In the genomic region with DNA sequence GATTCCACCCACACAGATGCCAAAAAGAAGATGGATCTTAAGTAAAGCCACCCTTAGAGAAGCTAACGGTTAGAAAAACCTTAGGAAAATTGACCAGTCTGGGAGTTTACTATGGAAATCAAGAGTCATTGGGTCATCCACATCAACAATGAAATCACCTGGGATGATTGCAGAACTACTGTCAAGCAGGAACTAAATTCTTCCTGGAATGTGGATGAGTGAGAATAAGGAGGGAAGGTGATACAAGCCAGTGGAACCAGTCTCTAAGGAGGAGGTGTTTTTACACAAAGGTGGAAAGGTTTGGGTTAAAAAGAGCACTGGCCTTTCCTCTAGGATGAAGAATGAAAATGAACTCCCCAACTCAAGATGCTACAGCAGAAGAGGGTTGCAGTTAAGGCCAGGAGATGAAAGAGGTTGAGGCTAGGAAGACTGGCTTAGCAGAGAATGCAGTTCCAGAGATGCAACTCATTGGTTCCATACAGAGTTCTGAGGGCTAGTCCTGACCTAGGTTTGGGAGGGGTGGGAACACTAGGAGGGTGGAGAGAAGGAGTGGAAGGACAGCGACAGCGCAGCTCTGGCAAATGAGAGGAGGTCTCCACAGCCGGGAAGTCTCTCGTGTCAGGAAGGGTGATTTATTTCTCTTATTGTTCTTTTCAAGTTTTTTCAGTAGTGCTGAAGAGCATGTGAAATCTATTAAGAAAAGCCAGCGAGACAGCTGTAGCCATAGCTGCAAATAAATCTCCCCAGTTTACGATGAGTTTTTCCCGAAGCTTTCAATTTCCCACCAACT, we compare ENCODE assay signal across 1 cellular context.
TF ChIP-seq lines count a peak whose summit lies in the region.

No MANE protein-coding gene starts in this region.

TF ChIP-seq in IMR-90, 13 proteins besides CTCF, POLR2A, EP300 and RAD21:
- TF ChIP-seq MAZ (IDR thresholded peaks at IDR 0.05; ENCODE audit: borderline replicate concordance, low read depth, low read length), result no peak
- no peak for TF ChIP-seq CHD1 (IDR thresholded peaks at IDR 0.05; ENCODE audit: low read depth, low read length)
- no peak for TF ChIP-seq NFE2L2 (IDR thresholded peaks at IDR 0.05; ENCODE audit: low read depth, low read length)
- no peak for TF ChIP-seq MXI1 (IDR thresholded peaks at IDR 0.05; ENCODE audit: borderline replicate concordance, low read depth, low read length)
- TF ChIP-seq SMC3 (IDR thresholded peaks at IDR 0.05; ENCODE audit: low read depth, low read length), result no peak
- TF ChIP-seq FOS (IDR thresholded peaks at IDR 0.05; ENCODE audit: low read depth, low read length), result no peak
- no peak for TF ChIP-seq BHLHE40 (IDR thresholded peaks at IDR 0.05; ENCODE audit: low read depth, low read length)
- no peak for TF ChIP-seq CEBPB (IDR thresholded peaks at IDR 0.05; ENCODE audit: low read depth, low read length)
- TF ChIP-seq, protein P1, sequence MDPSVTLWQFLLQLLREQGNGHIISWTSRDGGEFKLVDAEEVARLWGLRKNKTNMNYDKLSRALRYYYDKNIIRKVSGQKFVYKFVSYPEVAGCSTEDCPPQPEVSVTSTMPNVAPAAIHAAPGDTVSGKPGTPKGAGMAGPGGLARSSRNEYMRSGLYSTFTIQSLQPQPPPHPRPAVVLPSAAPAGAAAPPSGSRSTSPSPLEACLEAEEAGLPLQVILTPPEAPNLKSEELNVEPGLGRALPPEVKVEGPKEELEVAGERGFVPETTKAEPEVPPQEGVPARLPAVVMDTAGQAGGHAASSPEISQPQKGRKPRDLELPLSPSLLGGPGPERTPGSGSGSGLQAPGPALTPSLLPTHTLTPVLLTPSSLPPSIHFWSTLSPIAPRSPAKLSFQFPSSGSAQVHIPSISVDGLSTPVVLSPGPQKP (IDR thresholded peaks at IDR 0.05; ENCODE audit: borderline replicate concordance, low read depth, low read length), result no peak
- TF ChIP-seq, protein P2, sequence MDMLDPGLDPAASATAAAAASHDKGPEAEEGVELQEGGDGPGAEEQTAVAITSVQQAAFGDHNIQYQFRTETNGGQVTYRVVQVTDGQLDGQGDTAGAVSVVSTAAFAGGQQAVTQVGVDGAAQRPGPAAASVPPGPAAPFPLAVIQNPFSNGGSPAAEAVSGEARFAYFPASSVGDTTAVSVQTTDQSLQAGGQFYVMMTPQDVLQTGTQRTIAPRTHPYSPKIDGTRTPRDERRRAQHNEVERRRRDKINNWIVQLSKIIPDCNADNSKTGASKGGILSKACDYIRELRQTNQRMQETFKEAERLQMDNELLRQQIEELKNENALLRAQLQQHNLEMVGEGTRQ (IDR thresholded peaks at IDR 0.05; ENCODE audit: low read depth, low read length), result no peak
- TF ChIP-seq MAFK (IDR thresholded peaks at IDR 0.05; ENCODE audit: low read depth, low read length), result no peak
- TF ChIP-seq RCOR1 (IDR thresholded peaks at IDR 0.05; ENCODE audit: insufficient replicate concordance, low read length), result no peak
- TF ChIP-seq RFX5 (IDR thresholded peaks at IDR 0.05; ENCODE audit: low read depth, low read length), result no peak
TF ChIP-seq in IMR-90: peak in this region for 0.
